1 cellular context compared by ENCODE assay signal in the genomic region with DNA sequence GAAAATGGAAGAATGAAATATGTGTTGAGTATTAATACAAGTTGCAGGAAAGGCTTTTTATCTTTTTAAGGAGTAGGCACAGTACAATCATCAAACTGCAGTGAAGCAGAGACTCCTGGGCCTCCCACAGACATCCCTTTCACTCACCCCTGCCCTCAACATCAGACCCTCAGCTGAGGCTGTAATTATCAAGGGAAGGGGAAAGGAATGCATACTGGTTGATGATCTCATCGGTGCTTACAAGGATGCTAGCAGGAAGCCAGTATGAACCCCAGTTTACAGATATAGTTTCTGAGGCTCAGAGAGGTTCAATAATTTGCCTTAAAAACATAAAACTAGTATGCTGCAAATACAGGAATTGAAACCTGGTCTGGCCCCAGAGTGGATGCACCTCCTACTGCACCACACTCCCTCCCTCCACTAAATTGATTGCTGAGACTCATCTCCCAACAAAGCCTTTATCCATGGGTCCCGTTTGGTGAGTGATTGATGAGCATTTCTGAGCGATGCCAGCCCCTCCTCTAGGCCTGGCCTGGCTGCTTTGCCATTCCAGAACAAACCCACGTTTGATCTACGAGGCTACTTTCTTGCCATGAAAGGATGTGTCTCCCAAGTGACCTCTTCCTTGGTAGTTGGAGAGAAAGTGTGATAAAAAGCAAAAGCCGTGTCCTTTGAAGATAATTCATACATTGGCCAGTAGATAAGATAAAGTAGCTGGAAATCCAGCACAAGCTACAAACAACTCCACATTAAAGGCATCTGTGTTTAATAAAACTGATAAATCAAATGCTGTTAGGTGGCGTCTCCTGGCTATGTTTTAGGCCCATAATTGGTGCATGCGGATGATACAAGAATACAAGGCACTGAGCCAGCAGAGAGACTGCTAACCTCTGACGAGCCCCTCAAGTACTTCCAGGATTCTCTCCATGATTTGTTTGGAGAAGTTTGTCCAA.
TF ChIP-seq lines count a peak whose summit lies in the region.

No MANE protein-coding gene starts in this region.

TF ChIP-seq in IMR-90, 13 proteins besides CTCF, POLR2A, EP300 and RAD21 (continued from another document):
- TF ChIP-seq, protein P1, sequence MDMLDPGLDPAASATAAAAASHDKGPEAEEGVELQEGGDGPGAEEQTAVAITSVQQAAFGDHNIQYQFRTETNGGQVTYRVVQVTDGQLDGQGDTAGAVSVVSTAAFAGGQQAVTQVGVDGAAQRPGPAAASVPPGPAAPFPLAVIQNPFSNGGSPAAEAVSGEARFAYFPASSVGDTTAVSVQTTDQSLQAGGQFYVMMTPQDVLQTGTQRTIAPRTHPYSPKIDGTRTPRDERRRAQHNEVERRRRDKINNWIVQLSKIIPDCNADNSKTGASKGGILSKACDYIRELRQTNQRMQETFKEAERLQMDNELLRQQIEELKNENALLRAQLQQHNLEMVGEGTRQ (IDR thresholded peaks at IDR 0.05; ENCODE audit: low read depth, low read length) = no peak
- no peak for TF ChIP-seq NFE2L2 (IDR thresholded peaks at IDR 0.05; ENCODE audit: low read depth, low read length)
- TF ChIP-seq, protein P2, sequence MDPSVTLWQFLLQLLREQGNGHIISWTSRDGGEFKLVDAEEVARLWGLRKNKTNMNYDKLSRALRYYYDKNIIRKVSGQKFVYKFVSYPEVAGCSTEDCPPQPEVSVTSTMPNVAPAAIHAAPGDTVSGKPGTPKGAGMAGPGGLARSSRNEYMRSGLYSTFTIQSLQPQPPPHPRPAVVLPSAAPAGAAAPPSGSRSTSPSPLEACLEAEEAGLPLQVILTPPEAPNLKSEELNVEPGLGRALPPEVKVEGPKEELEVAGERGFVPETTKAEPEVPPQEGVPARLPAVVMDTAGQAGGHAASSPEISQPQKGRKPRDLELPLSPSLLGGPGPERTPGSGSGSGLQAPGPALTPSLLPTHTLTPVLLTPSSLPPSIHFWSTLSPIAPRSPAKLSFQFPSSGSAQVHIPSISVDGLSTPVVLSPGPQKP (IDR thresholded peaks at IDR 0.05; ENCODE audit: borderline replicate concordance, low read depth, low read length) = no peak
- TF ChIP-seq SMC3 (IDR thresholded peaks at IDR 0.05; ENCODE audit: low read depth, low read length) = no peak
